Comparison of ENCODE assay signal across 26 cellular contexts in the genomic region with DNA sequence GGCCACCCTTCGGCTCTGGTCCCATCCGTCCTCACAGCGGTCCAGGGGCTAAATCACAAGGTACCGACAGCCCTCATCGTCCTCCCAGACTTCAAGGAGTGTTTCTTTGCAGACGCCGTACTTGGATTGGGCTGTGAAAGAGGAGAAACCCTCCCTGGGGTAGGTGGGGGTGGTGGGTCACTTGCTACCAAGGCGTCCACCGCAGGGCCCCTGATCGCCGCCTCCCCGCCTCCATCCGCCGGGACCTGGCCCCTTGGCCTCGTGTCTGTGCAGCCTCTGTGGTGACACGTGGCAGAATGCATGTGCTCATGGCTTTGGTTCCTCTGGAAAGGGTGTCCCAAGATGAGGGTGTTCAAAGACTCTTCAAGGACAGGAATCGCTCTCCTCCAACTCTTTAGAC.
DNase-seq lines count a peak whose midpoint lies in the region; ATAC-seq, FAIRE-seq and TF ChIP-seq lines count a peak whose summit lies in the region.
"Had no signal": no experiment of that assay in that cellular context is flagged by ENCODE, and none has a peak within 500 bp of the region (broad histone marks: within the 10 kb centered on the region; RNA-seq: fewer than 3 reads in every experiment).

No MANE protein-coding gene starts in this region.

- CTCF ChIA-PET in SK-N-SH (lab: Yijun Ruan, JAX), result no interaction called here

- DNase-seq in SK-N-SH, result peak; percentile 17
- DNase-seq in RWPE2 (ENCODE audit: low spot score), result peak; percentile 41
- peak; percentile 60 for DNase-seq in kidney
- DNase-seq in spleen, result peak; percentile 47
- DNase-seq in UCSD-AML1 (lab: John Stamatoyannopoulos, UW; ENCODE audit: unreplicated experiment), result no peak
- DNase-seq: DMS 273 treated with DMSO at 0.1 percent for 48 hours, DMS79, EL, GDM1, IMR-90, NCI-H1048, NCI-H1417, NCI-H1694, NCI-H2081, NCI-H226, NCI-H510A, NCI-H69 had no signal

- peaks cover 0 to 37% of the 10 kb centered on the region in 2 experiments; a peak in 1 of 4 replicates for H3K4me1 ChIP-seq in SK-N-SH (ENCODE audit: control insufficient read depth in 1 of 2, insufficient read depth in 2 of 2, low read depth in 1 of 2, low read length in 1 of 2)
- no peaks in the 10 kb centered on the region for H3K4me1 ChIP-seq in RWPE2 (ENCODE audit: insufficient read depth, poor library complexity, severe bottlenecking)
- H3K4me1 ChIP-seq in kidney (ENCODE audit: control insufficient read depth in 1 of 2, insufficient read depth in 1 of 2, low read depth in 1 of 2, low read length in 2 of 2), result no peaks in the 10 kb centered on the region
- peaks cover 0 to 7% (median 0%) of the 10 kb centered on the region in 6 donors for H3K4me1 ChIP-seq in spleen

- H3K79me2 ChIP-seq in SK-N-SH (ENCODE audit: insufficient read depth), result no peaks in the 10 kb centered on the region

- H3K9me3 ChIP-seq in SK-N-SH (no peaks in the 10 kb centered on the region), RWPE2 (ENCODE audit: severe bottlenecking) (no peaks in the 10 kb centered on the region), kidney (ENCODE audit: control insufficient read depth in 1 of 2, low read length in 2 of 2) (no peaks in the 10 kb centered on the region), spleen (peaks cover 0 to under 1% (median 0%) of the 10 kb centered on the region in 8 donors)

- H3K4me2 ChIP-seq in SK-N-SH, result no peak overlapping the region

- no peak for TF ChIP-seq CTCF in SK-N-SH (IDR thresholded peaks at IDR 0.05)
- no peak for TF ChIP-seq CTCF in RWPE2 (IDR thresholded peaks at IDR 0.05; ENCODE audit: poor library complexity, severe bottlenecking)
- no peak for TF ChIP-seq CTCF in kidney (IDR thresholded peaks at IDR 0.05; ENCODE audit: borderline replicate concordance, extremely low read depth, insufficient read depth)
- no peak for TF ChIP-seq CTCF in spleen (IDR thresholded peaks at IDR 0.05 in 8 of 11, conservative IDR thresholded peaks at IDR 0.05 in 3 of 11)

- no peak overlapping the region for H3K4me3 ChIP-seq in SK-N-SH (ENCODE audit: low read depth in 2 of 2, low read length in 1 of 2)
- no peak overlapping the region for H3K4me3 ChIP-seq in RWPE2 (ENCODE audit: severe bottlenecking)
- H3K4me3 ChIP-seq in kidney (ENCODE audit: low read length in 2 of 2), result no peak overlapping the region
- H3K4me3 ChIP-seq in spleen, result no peak overlapping the region
- H3K4me3 ChIP-seq: GM12878 had no signal

- TF ChIP-seq RAD21 in SK-N-SH (IDR thresholded peaks at IDR 0.05; ENCODE audit: low read length), result no peak

- H4K20me1 ChIP-seq in SK-N-SH (ENCODE audit: insufficient read depth), result no peaks in the 10 kb centered on the region

- 89% methylated on average over 12 of the region's 17 CpGs for WGBS in SK-N-SH (ENCODE audit: low lambda C conversion rate)
- WGBS in spleen, 5 donors, result 84 to 95% (median 90%) methylated on average over 15 to 17 of the region's 17 CpGs

- H3K27me3 ChIP-seq in SK-N-SH (ENCODE audit: insufficient read depth) (peaks cover 6% of the 10 kb centered on the region; the same call in 1 of the 2 replicates), RWPE2 (ENCODE audit: insufficient read depth, poor library complexity, severe bottlenecking) (no peaks in the 10 kb centered on the region), spleen (replicated peaks in 1 of 7) (peaks cover 0 to 53% (median 10%) of the 10 kb centered on the region in 7 donors)

- H3K27ac ChIP-seq in SK-N-SH (ENCODE audit: low read depth in 2 of 2, low read length in 1 of 2), result peak overlapping the region in 1 of 2 experiments; percentile 29; a peak in 1 of 4 replicates
- no peak overlapping the region for H3K27ac ChIP-seq in RWPE2 (ENCODE audit: poor library complexity, severe bottlenecking)
- no peak overlapping the region for H3K27ac ChIP-seq in kidney (ENCODE audit: low read depth in 2 of 2, low read length in 2 of 2)
- H3K27ac ChIP-seq in spleen, result no peak overlapping the region
- H3K27ac ChIP-seq: 22Rv1, C4-2B, RWPE1 had no signal

- no peaks in the 10 kb centered on the region for H3K36me3 ChIP-seq in SK-N-SH (replicated peaks in 1 of 2; ENCODE audit: control insufficient read depth in 1 of 2, insufficient read depth in 2 of 2, low read length in 1 of 2)
- H3K36me3 ChIP-seq in RWPE2 (ENCODE audit: low read depth), result no peaks in the 10 kb centered on the region
- no peaks in the 10 kb centered on the region for H3K36me3 ChIP-seq in kidney (ENCODE audit: control insufficient read depth in 1 of 2, insufficient read depth in 2 of 2, low read length in 2 of 2)
- no peaks in the 10 kb centered on the region for H3K36me3 ChIP-seq in spleen

- H3K9ac ChIP-seq in SK-N-SH, result no peak overlapping the region
- no peak overlapping the region for H3K9ac ChIP-seq in kidney (ENCODE audit: low read length in 2 of 2)

- TF ChIP-seq EP300 in SK-N-SH (IDR thresholded peaks at IDR 0.05; ENCODE audit: borderline replicate concordance in 1 of 2, low read depth in 1 of 2, low read length in 1 of 2), result no peak

- H2AFZ ChIP-seq in SK-N-SH (ENCODE audit: low read depth), result no peak overlapping the region

- POLR2A ChIA-PET in SK-N-SH (lab: Yijun Ruan, JAX), result no interaction called here

- no peak for FAIRE-seq in kidney (lab: Jason Lieb, UNC)
- FAIRE-seq: GM12878, H54 had no signal

- ATAC-seq in SK-N-SH treated with all-trans-retinoic acid at 6 μM for 48 hours, result no peak
- ATAC-seq in RWPE2 (ENCODE audit: low read depth), result no peak
- ATAC-seq in HG03025 (IDR thresholded peaks at IDR 0.05; ENCODE audit: low FRiP score, unreplicated experiment), result no peak
- no peak for ATAC-seq in HG02798 (IDR thresholded peaks at IDR 0.05; ENCODE audit: poor library complexity, unreplicated experiment)
- ATAC-seq: GM12878, Panc1 had no signal

- no peak for TF ChIP-seq POLR2A in spleen (IDR thresholded peaks at IDR 0.05)

- intact Hi-C loops in kidney (cut with DNase I), result no loop called here
- intact Hi-C loops in spleen (cut with DNase I; ENCODE audit: low total_unique reads), result no loop called here

- no peaks in the 10 kb centered on the region for H3F3A ChIP-seq in SK-N-SH (replicated peaks; ENCODE audit: insufficient read depth)

- no peaks in the 10 kb centered on the region for H3K9me2 ChIP-seq in SK-N-SH

TF ChIP-seq in SK-N-SH, 30 proteins besides CTCF, POLR2A, EP300 and RAD21 (continues in another document):
- no peak for TF ChIP-seq RXRA (IDR thresholded peaks at IDR 0.05; ENCODE audit: borderline replicate concordance, low read depth)
- TF ChIP-seq JUND (IDR thresholded peaks at IDR 0.05), result no peak
- no peak for TF ChIP-seq RCOR1 (IDR thresholded peaks at IDR 0.05; ENCODE audit: low read length)
- no peak for TF ChIP-seq MXI1 (IDR thresholded peaks at IDR 0.05; ENCODE audit: low read depth, low read length)
- TF ChIP-seq, protein P1, sequence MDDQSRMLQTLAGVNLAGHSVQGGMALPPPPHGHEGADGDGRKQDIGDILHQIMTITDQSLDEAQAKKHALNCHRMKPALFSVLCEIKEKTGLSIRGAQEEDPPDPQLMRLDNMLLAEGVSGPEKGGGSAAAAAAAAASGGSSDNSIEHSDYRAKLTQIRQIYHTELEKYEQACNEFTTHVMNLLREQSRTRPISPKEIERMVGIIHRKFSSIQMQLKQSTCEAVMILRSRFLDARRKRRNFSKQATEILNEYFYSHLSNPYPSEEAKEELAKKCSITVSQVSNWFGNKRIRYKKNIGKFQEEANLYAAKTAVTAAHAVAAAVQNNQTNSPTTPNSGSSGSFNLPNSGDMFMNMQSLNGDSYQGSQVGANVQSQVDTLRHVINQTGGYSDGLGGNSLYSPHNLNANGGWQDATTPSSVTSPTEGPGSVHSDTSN (IDR thresholded peaks at IDR 0.05), result no peak
- no peak for TF ChIP-seq FOXJ3 (CRISPR knock-in tag; IDR thresholded peaks at IDR 0.05)
- no peak for TF ChIP-seq EZH2phosphoT487 (IDR thresholded peaks at IDR 0.05; ENCODE audit: borderline replicate concordance, low read depth)
- no peak for TF ChIP-seq GABPA (IDR thresholded peaks at IDR 0.05; ENCODE audit: low read depth)
- TF ChIP-seq, protein P2, sequence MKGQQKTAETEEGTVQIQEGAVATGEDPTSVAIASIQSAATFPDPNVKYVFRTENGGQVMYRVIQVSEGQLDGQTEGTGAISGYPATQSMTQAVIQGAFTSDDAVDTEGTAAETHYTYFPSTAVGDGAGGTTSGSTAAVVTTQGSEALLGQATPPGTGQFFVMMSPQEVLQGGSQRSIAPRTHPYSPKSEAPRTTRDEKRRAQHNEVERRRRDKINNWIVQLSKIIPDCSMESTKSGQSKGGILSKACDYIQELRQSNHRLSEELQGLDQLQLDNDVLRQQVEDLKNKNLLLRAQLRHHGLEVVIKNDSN (IDR thresholded peaks at IDR 0.05; ENCODE audit: borderline replicate concordance, low read depth), result no peak

TF ChIP-seq in SK-N-SH treated with all-trans-retinoic acid at 6 μM for 48 hours, 23 proteins besides CTCF, POLR2A, EP300 and RAD21 (continues in another document):
- TF ChIP-seq ZC3H10 (CRISPR knock-in tag; IDR thresholded peaks at IDR 0.05), result no peak
- TF ChIP-seq, protein P3, sequence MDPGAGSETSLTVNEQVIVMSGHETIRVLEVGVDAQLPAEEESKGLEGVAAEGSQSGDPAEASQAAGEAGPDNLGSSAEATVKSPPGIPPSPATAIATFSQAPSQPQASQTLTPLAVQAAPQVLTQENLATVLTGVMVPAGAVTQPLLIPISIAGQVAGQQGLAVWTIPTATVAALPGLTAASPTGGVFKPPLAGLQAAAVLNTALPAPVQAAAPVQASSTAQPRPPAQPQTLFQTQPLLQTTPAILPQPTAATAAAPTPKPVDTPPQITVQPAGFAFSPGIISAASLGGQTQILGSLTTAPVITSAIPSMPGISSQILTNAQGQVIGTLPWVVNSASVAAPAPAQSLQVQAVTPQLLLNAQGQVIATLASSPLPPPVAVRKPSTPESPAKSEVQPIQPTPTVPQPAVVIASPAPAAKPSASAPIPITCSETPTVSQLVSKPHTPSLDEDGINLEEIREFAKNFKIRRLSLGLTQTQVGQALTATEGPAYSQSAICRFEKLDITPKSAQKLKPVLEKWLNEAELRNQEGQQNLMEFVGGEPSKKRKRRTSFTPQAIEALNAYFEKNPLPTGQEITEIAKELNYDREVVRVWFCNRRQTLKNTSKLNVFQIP (CRISPR knock-in tag; IDR thresholded peaks at IDR 0.05; ENCODE audit: borderline replicate concordance, low read depth), result no peak
- TF ChIP-seq, protein P4, sequence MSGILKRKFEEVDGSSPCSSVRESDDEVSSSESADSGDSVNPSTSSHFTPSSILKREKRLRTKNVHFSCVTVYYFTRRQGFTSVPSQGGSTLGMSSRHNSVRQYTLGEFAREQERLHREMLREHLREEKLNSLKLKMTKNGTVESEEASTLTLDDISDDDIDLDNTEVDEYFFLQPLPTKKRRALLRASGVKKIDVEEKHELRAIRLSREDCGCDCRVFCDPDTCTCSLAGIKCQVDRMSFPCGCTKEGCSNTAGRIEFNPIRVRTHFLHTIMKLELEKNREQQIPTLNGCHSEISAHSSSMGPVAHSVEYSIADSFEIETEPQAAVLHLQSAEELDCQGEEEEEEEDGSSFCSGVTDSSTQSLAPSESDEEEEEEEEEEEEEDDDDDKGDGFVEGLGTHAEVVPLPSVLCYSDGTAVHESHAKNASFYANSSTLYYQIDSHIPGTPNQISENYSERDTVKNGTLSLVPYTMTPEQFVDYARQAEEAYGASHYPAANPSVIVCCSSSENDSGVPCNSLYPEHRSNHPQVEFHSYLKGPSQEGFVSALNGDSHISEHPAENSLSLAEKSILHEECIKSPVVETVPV (CRISPR knock-in tag; IDR thresholded peaks at IDR 0.05), result no peak
